Comparison of ENCODE assay signal across 1 cellular context in genomic region chr16:14779368-14779877, GRCh38. TPM values are rescaled to one million over a fixed set of nuclear protein-coding genes. Genes with fewer than 3 reads are reported as not detected.
"Had no signal": no experiment of that assay in that cellular context is flagged by ENCODE, and none has a peak within 500 bp of the region (broad histone marks: within the 10 kb centered on the region; RNA-seq: fewer than 3 reads in every experiment).

No MANE protein-coding gene starts in this region.

RNA-seq across cellular contexts. Expression of gene NPIPA2, which starts 37.1 kb away (rescaled TPM):
- total RNA-seq: SK-MEL-5 had no signal
